Comparison of ENCODE assay signal across 24 cellular contexts in genomic region chr1:3171761-3172160, GRCh38.
DNase-seq lines count a peak whose midpoint lies in the region; TF ChIP-seq lines count a peak whose summit lies in the region.
"Had no signal": no experiment of that assay in that cellular context is flagged by ENCODE, and none has a peak within 500 bp of the region (broad histone marks: within the 10 kb centered on the region; RNA-seq: fewer than 3 reads in every experiment).

No MANE protein-coding gene starts in this region.

- peak overlapping the region; percentile 98 for H2BK15ac ChIP-seq in neuronal stem cell (ENCODE audit: low read length)

- H3K9me3 Mint-ChIP-seq in chondrocyte (ENCODE audit: low read depth), result no peaks in the 10 kb centered on the region
- H3K9me3 Mint-ChIP-seq: activated T-cell treated with anti-CD3 and anti-CD28 coated beads, Interleukin-2, amount 50 U/mL, for 4 hours; memory B cell; naive B cell; stimulated activated memory B cell treated with anti-CD40 and anti-IgM and Interleukin-4, amounts not matched to agents 10 μg/mL and 1 μg/mL and 100 μg/mL, for 72 hours; type B pancreatic cell had no signal

- WGBS in neuronal stem cell (ENCODE audit: extremely low coverage in 2 of 2, insufficient read length in 2 of 2, insufficient replicate concordance in 1 of 2), 2 donors, result no CpG with 5 or more reads among the region's 19 CpGs
- WGBS in testis, 2 donors, result 92% methylated on average over 19 of the region's 19 CpGs; no CpG with 5 or more reads in 1 of the 2 donors
- WGBS in spleen, 5 donors, result 85 to 100% (median 87%) methylated on average over 12 to 19 of the region's 19 CpGs

- no peaks in the 10 kb centered on the region for H3K27me3 Mint-ChIP-seq in chondrocyte (ENCODE audit: low read depth)

- TF ChIP-seq CTCF in testis (IDR thresholded peaks at IDR 0.05), result no peak
- no peak for TF ChIP-seq CTCF in spleen (IDR thresholded peaks at IDR 0.05 in 8 of 11, conservative IDR thresholded peaks at IDR 0.05 in 3 of 11)
- no peak for TF ChIP-seq CTCF in chondrocyte (IDR thresholded peaks at IDR 0.05)

- no peak for DNase-seq in neuronal stem cell (ENCODE audit: low spot score)
- DNase-seq in testis, result no peak
- no peak for DNase-seq in NCI-H510A treated with DMSO at 0.1 percent for 48 hours (lab: John Stamatoyannopoulos, UW)
- no peak for DNase-seq in spleen
- no peak for DNase-seq in activated naive CD4-positive, alpha-beta T cell (lab: John Stamatoyannopoulos, UW)
- no peak for DNase-seq in chondrocyte (ENCODE audit: low spot score)
- DNase-seq: activated naive CD4-positive, alpha-beta T cell treated with Interleukin-2 at 50 U/mL for 16 hours; activated T-cell treated with anti-CD3 and anti-CD28 coated beads, Interleukin-2, amount 50 U/mL, for 4 hours; amniotic stem cell; Calu3; effector CD8-positive, alpha-beta T cell; foreskin keratinocyte; H7; Kasumi-1; naive B cell; NCI-H187; NCI-H526 treated with DMSO at 0.1 percent for 48 hours; SHP77 had no signal

- intact Hi-C loops in testis (cut with DNase I; ENCODE audit: low total_unique reads) (no loop called here), spleen (cut with DNase I; ENCODE audit: low total_unique reads) (no loop called here)

- peak overlapping the region in 8 of 10 experiments; percentile 43 to 65 (median 56); a peak in 14 of 20 replicates for H3K4me3 ChIP-seq in BLaER1 treated with 17β-estradiol and CSF1 and Interleukin-3, amounts not matched to agents 10 nM and 100 nM
- H3K4me3 ChIP-seq in neuronal stem cell (ENCODE audit: low read length in 2 of 2), result no peak overlapping the region
- H3K4me3 ChIP-seq in testis, result no peak overlapping the region
- H3K4me3 ChIP-seq in spleen, result no peak overlapping the region

- H3K27me3 ChIP-seq in BLaER1 treated with 17β-estradiol and CSF1 and Interleukin-3, amounts not matched to agents 10 nM and 100 nM, result peaks cover 0 to 44% (median 0%) of the 10 kb centered on the region in 11 experiments; a peak in 7 of 22 replicates
- H3K27me3 ChIP-seq in neuronal stem cell (ENCODE audit: control insufficient read depth in 3 of 3, insufficient read depth in 3 of 3, low read depth in 1 of 3, low read length in 3 of 3), result peaks cover 0 to 35% (median 0%) of the 10 kb centered on the region in 3 experiments
- no peaks in the 10 kb centered on the region for H3K27me3 ChIP-seq in testis
- H3K27me3 ChIP-seq in spleen (replicated peaks in 1 of 7), result peaks cover 0 to 79% (median 24%) of the 10 kb centered on the region in 7 donors
- H3K27me3 ChIP-seq: foreskin keratinocyte had no signal

- H3K4me3 Mint-ChIP-seq in chondrocyte (ENCODE audit: unreplicated experiment), result no peak overlapping the region
- H3K4me3 Mint-ChIP-seq: activated T-cell treated with anti-CD3 and anti-CD28 coated beads, Interleukin-2, amount 50 U/mL, for 4 hours had no signal

- H3K4me2 ChIP-seq in BLaER1 treated with 17β-estradiol and CSF1 and Interleukin-3, amounts not matched to agents 10 nM and 100 nM, result peak overlapping the region; percentile 92 to 99 (median 98)
- H3K4me2 ChIP-seq in neuronal stem cell (ENCODE audit: insufficient read depth, low read length, poor library complexity, severe bottlenecking), result no peak overlapping the region

- peak overlapping the region; percentile 69 for H2BK120ac ChIP-seq in neuronal stem cell (ENCODE audit: low read depth, low read length)

- peaks cover 2% of the 10 kb centered on the region for H3K36me3 Mint-ChIP-seq in chondrocyte (ENCODE audit: low read depth)
- H3K36me3 Mint-ChIP-seq: memory B cell; naive B cell; stimulated activated memory B cell treated with anti-CD40 and anti-IgM and Interleukin-4, amounts not matched to agents 10 μg/mL and 1 μg/mL and 100 μg/mL, for 72 hours; type B pancreatic cell had no signal

- H3K36me3 ChIP-seq in BLaER1 treated with 17β-estradiol and CSF1 and Interleukin-3, amounts not matched to agents 10 nM and 100 nM, result no peaks in the 10 kb centered on the region
- no peaks in the 10 kb centered on the region for H3K36me3 ChIP-seq in neuronal stem cell (replicated peaks in 1 of 2; ENCODE audit: control insufficient read depth in 2 of 2, insufficient read depth in 2 of 2, low read length in 2 of 2)
- no peaks in the 10 kb centered on the region for H3K36me3 ChIP-seq in testis (ENCODE audit: low read depth, missing control alignments)
- H3K36me3 ChIP-seq in spleen, result no peaks in the 10 kb centered on the region

- peaks cover 69 to 73% (median 71%) of the 10 kb centered on the region in 10 experiments for H3K4me1 ChIP-seq in BLaER1 treated with 17β-estradiol and CSF1 and Interleukin-3, amounts not matched to agents 10 nM and 100 nM
- peaks cover 5 to 38% of the 10 kb centered on the region in 2 donors for H3K4me1 ChIP-seq in neuronal stem cell (ENCODE audit: control insufficient read depth in 2 of 2, insufficient read depth in 1 of 2, low read depth in 1 of 2, low read length in 2 of 2)
- peaks cover 48% of the 10 kb centered on the region for H3K4me1 ChIP-seq in testis
- H3K4me1 ChIP-seq in spleen, result peaks cover 12 to 43% (median 28%) of the 10 kb centered on the region in 6 donors
- H3K4me1 ChIP-seq: foreskin keratinocyte had no signal

- H3K4ac ChIP-seq in neuronal stem cell (ENCODE audit: low read length), result peak overlapping the region; percentile 23

- no peak overlapping the region for H4K91ac ChIP-seq in neuronal stem cell (ENCODE audit: low read depth, low read length, poor library complexity)

- H3K27ac ChIP-seq in BLaER1 treated with 17β-estradiol and CSF1 and Interleukin-3, amounts not matched to agents 10 nM and 100 nM, result peak overlapping the region; percentile 57 to 95 (median 88); a peak in 19 of 22 replicates
- peak overlapping the region; percentile 96 for H3K27ac ChIP-seq in cingulate gyrus (ENCODE audit: low read depth, low read length)
- no peak overlapping the region for H3K27ac ChIP-seq in neuronal stem cell (replicated peaks; ENCODE audit: low read length)
- H3K27ac ChIP-seq in testis, result peak overlapping the region; percentile 33 to 68
- peak overlapping the region in 4 of 8 donors; percentile 65 to 79 (median 68) for H3K27ac ChIP-seq in spleen
- H3K27ac ChIP-seq: C4-2B, foreskin keratinocyte had no signal

- H4K20me1 ChIP-seq in BLaER1 treated with 17β-estradiol and CSF1 and Interleukin-3, amounts not matched to agents 10 nM and 100 nM, result 0 out of 22 replicates have a peak, but pooled peaks cover 0 to 5% (median 0%) of the 10 kb centered on the region in 11 experiments

- H2BK5ac ChIP-seq in neuronal stem cell (ENCODE audit: low read length), result peak overlapping the region; percentile 95

- peak overlapping the region; percentile 95 for H3K18ac ChIP-seq in neuronal stem cell (ENCODE audit: low read length)

- no peak overlapping the region for H2AFZ ChIP-seq in neuronal stem cell (ENCODE audit: low read length)

- no peak overlapping the region for H3K23ac ChIP-seq in neuronal stem cell (ENCODE audit: low read depth, low read length, poor library complexity)

- H2BK12ac ChIP-seq in neuronal stem cell (ENCODE audit: low read length), result peak overlapping the region; percentile 79

- no peaks in the 10 kb centered on the region; a peak in 1 of 22 replicates for H3K9me3 ChIP-seq in BLaER1 treated with 17β-estradiol and CSF1 and Interleukin-3, amounts not matched to agents 10 nM and 100 nM (replicated peaks in 1 of 11)
- no peaks in the 10 kb centered on the region for H3K9me3 ChIP-seq in neuronal stem cell (replicated peaks in 1 of 2; ENCODE audit: control insufficient read depth in 2 of 2, insufficient read depth in 1 of 2, low read depth in 1 of 2, low read length in 2 of 2)
- no peaks in the 10 kb centered on the region for H3K9me3 ChIP-seq in testis
- H3K9me3 ChIP-seq in spleen, result no peaks in the 10 kb centered on the region

- H3K14ac ChIP-seq in neuronal stem cell (ENCODE audit: low read length), result peak overlapping the region; percentile 58

- H4K8ac ChIP-seq in neuronal stem cell (ENCODE audit: low read depth, low read length), result no peak overlapping the region

- H3K79me1 ChIP-seq in neuronal stem cell (ENCODE audit: low read depth, low read length), result peaks cover 5% of the 10 kb centered on the region

- H3K27ac Mint-ChIP-seq in chondrocyte (ENCODE audit: unreplicated experiment), result no peak overlapping the region
- H3K27ac Mint-ChIP-seq: memory B cell; stimulated activated memory B cell treated with anti-CD40 and anti-IgM and Interleukin-4, amounts not matched to agents 10 μg/mL and 1 μg/mL and 100 μg/mL, for 72 hours had no signal

- H3K4me1 Mint-ChIP-seq in chondrocyte (ENCODE audit: low read depth), result peaks cover 15% of the 10 kb centered on the region

- H2AK5ac ChIP-seq in neuronal stem cell (ENCODE audit: low read depth, low read length), result peak overlapping the region; percentile 93

- TF ChIP-seq POLR2A in testis (IDR thresholded peaks at IDR 0.05), result no peak
- TF ChIP-seq POLR2A in spleen (IDR thresholded peaks at IDR 0.05), result no peak

- H3K9ac ChIP-seq in BLaER1 treated with 17β-estradiol and CSF1 and Interleukin-3, amounts not matched to agents 10 nM and 100 nM, result peak overlapping the region; percentile 67 to 87 (median 81); a peak in 18 of 22 replicates
- H3K9ac ChIP-seq in neuronal stem cell (ENCODE audit: low read depth, low read length, poor library complexity), result peak overlapping the region; percentile 66

Comparison
In these comparisons a context has a peak if more than half of its experiments do, and no peak if none do; other contexts are left out.
1. H3K4me3 ChIP-seq: peak in BLaER1 treated with 17β-estradiol and CSF1 and Interleukin-3, amounts not matched to agents 10 nM and 100 nM (8 of 10); none in neuronal stem cell (0 of 2), testis (0 of 2) and spleen (0 of 8).